ENCODE assay signal across 8 cellular contexts in genomic region chr17:7215652-7216139, GRCh38. TPM values are rescaled to one million over a fixed set of nuclear protein-coding genes. Genes with fewer than 3 reads are reported as not detected.
DNase-seq lines count a peak whose midpoint lies in the region; ATAC-seq, FAIRE-seq and TF ChIP-seq lines count a peak whose summit lies in the region.

No MANE protein-coding gene starts in this region.

- intact Hi-C loops in Right ventricle myocardium superior (cut with DNase I) (no loop called here), ascending aorta (cut with DNase I) (loop anchor here (2.0 to 10.0 kb wide), 2 partner anchors 65 to 619 kb away; partner anchors contain the start of genes KDM6B and SLC2A4)

- TF ChIP-seq CTCF in cardiac muscle cell (IDR thresholded peaks at IDR 0.05; ENCODE audit: low read depth, low read length) (no peak), ascending aorta (IDR thresholded peaks at IDR 0.05) (no peak)

- DNase-seq in cardiac muscle cell (ENCODE audit: low read depth in 1 of 2, low spot score in 1 of 2) (no peak), Right ventricle myocardium superior (no peak), ascending aorta (ENCODE audit: low spot score in 2 of 2) (no peak), urothelium cell line (ENCODE audit: low spot score) (peak; percentile 39), NCI-H2171 (lab: John Stamatoyannopoulos, UW) (no peak)

- peak overlapping the region; percentile 81 for H3K27ac ChIP-seq in cardiac muscle cell
- peak overlapping the region; percentile 96 to 100 for H3K27ac ChIP-seq in ascending aorta
- H3K27ac ChIP-seq in layer of hippocampus (ENCODE audit: low read depth, low read length): peak overlapping the region; percentile 48

- FAIRE-seq in urothelium cell line (lab: Jason Lieb, UNC): no peak

- H3K36me3 ChIP-seq in cardiac muscle cell (no peaks in the 10 kb centered on the region), ascending aorta (no peaks in the 10 kb centered on the region)

- ATAC-seq in Right ventricle myocardium superior (ENCODE audit: poor library complexity) (no peak), esophagus mucosa (no peak), GM19023 (IDR thresholded peaks at IDR 0.05; ENCODE audit: unreplicated experiment) (no peak)

- H3K4me3 ChIP-seq in cardiac muscle cell (peak overlapping the region; percentile 61), ascending aorta (peak overlapping the region in 1 of 2 donors; percentile 76)

- peaks cover 42% of the 10 kb centered on the region for H3K4me1 ChIP-seq in cardiac muscle cell (ENCODE audit: low read depth)
- peaks cover 20 to 29% of the 10 kb centered on the region in 2 donors for H3K4me1 ChIP-seq in ascending aorta

- H3K27me3 ChIP-seq in cardiac muscle cell (no peaks in the 10 kb centered on the region), ascending aorta (no peaks in the 10 kb centered on the region), layer of hippocampus (ENCODE audit: control insufficient read depth, insufficient read depth, low read length) (no peaks in the 10 kb centered on the region)

- no peaks in the 10 kb centered on the region for H3K9me3 ChIP-seq in cardiac muscle cell (ENCODE audit: low read depth)
- H3K9me3 ChIP-seq in ascending aorta: no peaks in the 10 kb centered on the region

RNA-seq across cellular contexts. Expression of gene DLG4, which starts 3.9 kb away (rescaled TPM):
- total RNA-seq in cardiac muscle cell: 32.9 and 40.6 TPM in 2 replicates
- 6.8 and 7.4 TPM in 2 replicates for polyA plus RNA-seq in cardiac muscle cell
- total RNA-seq in Right ventricle myocardium superior: 20.4 TPM
- total RNA-seq in ascending aorta: 34.9 TPM
- total RNA-seq in esophagus mucosa: 3.1 TPM

RNA-seq across cellular contexts. Expression of gene ACADVL, which starts 4.0 kb away (rescaled TPM):
- total RNA-seq in cardiac muscle cell: 291 and 364 TPM in 2 replicates
- 573 and 681 TPM in 2 replicates for polyA plus RNA-seq in cardiac muscle cell
- total RNA-seq in Right ventricle myocardium superior: 2,247 TPM
- total RNA-seq in ascending aorta: 1,048 TPM
- total RNA-seq in esophagus mucosa: 311 TPM

RNA-seq across cellular contexts. Expression of gene DVL2, which starts 18.6 kb away (rescaled TPM):
- total RNA-seq in cardiac muscle cell (87.4 and 121 TPM in 2 replicates), Right ventricle myocardium superior (20.4 TPM), ascending aorta (17.2 TPM), esophagus mucosa (32.7 TPM)
- polyA plus RNA-seq in cardiac muscle cell: 79.2 and 80.3 TPM in 2 replicates

RNA-seq across cellular contexts. Expression of gene PHF23, which starts 23.6 kb away (rescaled TPM):
- total RNA-seq in cardiac muscle cell: 53.5 and 57.7 TPM in 2 replicates
- polyA plus RNA-seq in cardiac muscle cell: 53.9 and 65.0 TPM in 2 replicates
- 19.4 TPM for total RNA-seq in Right ventricle myocardium superior
- total RNA-seq in ascending aorta: 13.3 TPM
- 33.6 TPM for total RNA-seq in esophagus mucosa

RNA-seq across cellular contexts. Expression of gene GABARAP, which starts 26.6 kb away (rescaled TPM):
- 517 and 760 TPM in 2 replicates for total RNA-seq in cardiac muscle cell
- 772 and 773 TPM in 2 replicates for polyA plus RNA-seq in cardiac muscle cell
- total RNA-seq in Right ventricle myocardium superior: 432 TPM
- total RNA-seq in ascending aorta: 422 TPM
- total RNA-seq in esophagus mucosa: 268 TPM

Comparison
In these comparisons a context has a peak if more than half of its experiments do, and no peak if none do; other contexts are left out.
1. H3K27ac ChIP-seq: peak in every context shown above with its lines; median percentile 98 in ascending aorta; 81 in cardiac muscle cell; 48 in layer of hippocampus.